In the genomic region with DNA sequence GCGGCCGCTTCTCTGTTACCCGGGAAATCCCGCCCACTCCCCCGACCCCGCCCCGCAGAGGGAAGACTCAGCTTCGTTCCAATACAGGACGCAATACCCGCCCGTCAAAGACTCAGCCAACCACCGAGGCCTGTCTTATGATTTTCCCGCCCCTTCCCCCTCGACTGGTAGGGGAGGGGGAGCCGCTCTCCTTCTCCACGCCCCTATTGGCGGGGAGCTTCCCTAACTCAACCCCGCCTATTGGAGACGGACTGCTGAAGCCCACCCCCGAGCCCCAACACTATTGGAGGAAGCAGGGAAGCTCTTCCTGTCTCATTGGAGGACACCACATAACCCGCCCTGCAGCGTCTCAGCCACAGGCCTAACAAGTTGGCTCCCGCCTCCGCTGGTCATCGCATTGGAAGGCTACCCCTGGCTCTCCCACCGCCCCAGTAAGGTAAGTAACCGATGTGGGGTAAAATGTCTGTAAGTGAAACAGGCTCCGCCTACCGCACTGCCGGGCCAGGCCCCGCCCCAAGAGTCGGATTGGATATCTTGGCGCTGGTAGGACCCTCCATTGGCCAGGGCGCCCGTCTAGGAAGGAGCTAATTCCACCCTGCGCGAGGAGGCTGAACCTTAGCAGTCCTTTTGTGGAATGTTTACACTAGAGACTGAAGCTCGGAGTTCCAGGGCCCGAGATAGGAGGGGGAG, we compare ENCODE assay signal across 8 cellular contexts.
A peak's percentile ranks its signal among the peaks of the same experiment; 100 is the strongest.
DNase-seq lines count a peak whose midpoint lies in the region; ATAC-seq and FAIRE-seq lines count a peak whose summit lies in the region.

A gene (minus strand): TSS at position 17 of the 690 bp plus-strand sequence. CDS start 21,315 bp downstream, outside the sequence.

- peak; percentile 40 for ATAC-seq in HG03460 (IDR thresholded peaks at IDR 0.05; ENCODE audit: unreplicated experiment)

- FAIRE-seq in colon (lab: Jason Lieb, UNC) = peak; percentile 81

- DNase-seq in AG20443 (ENCODE audit: low spot score) (peak; percentile 90), GM19240 (ENCODE audit: insufficient read length, low spot score) (peak; percentile 47), NCI-H526 (lab: John Stamatoyannopoulos, UW) (peak; percentile 100), kidney tubule cell (ENCODE audit: low spot score) (peak; percentile 100)
- DNase-seq in activated CD4-positive, alpha-beta T cell treated with anti-CD3 and anti-CD28 coated beads for 48 hours = peak; percentile 100
- DNase-seq in stimulated activated CD4-positive, alpha-beta T cell treated with anti-CD3 and anti-CD28 coated beads, Interleukin-1b, Interleukin-23, amount 100 ng/mL, for 24 hours (ENCODE audit: low read depth in 4 of 4, low spot score in 1 of 4) = peak; percentile 97 to 99 (median 99)

Comparison
In these comparisons a context has a peak if more than half of its experiments do, and no peak if none do; other contexts are left out.
1. Peak in every context shown above with its lines: DNase-seq and ATAC-seq.
2. DNase-seq: peak in every context shown above with its lines; median percentile 100 in NCI-H526; 100 in activated CD4-positive, alpha-beta T cell treated with anti-CD3 and anti-CD28 coated beads for 48 hours; 100 in kidney tubule cell; 99 in stimulated activated CD4-positive, alpha-beta T cell treated with anti-CD3 and anti-CD28 coated beads, Interleukin-1b, Interleukin-23, amount 100 ng/mL, for 24 hours; 90 in AG20443; 47 in GM19240.